ENCODE assay signal across 1 cellular context in the genomic region with DNA sequence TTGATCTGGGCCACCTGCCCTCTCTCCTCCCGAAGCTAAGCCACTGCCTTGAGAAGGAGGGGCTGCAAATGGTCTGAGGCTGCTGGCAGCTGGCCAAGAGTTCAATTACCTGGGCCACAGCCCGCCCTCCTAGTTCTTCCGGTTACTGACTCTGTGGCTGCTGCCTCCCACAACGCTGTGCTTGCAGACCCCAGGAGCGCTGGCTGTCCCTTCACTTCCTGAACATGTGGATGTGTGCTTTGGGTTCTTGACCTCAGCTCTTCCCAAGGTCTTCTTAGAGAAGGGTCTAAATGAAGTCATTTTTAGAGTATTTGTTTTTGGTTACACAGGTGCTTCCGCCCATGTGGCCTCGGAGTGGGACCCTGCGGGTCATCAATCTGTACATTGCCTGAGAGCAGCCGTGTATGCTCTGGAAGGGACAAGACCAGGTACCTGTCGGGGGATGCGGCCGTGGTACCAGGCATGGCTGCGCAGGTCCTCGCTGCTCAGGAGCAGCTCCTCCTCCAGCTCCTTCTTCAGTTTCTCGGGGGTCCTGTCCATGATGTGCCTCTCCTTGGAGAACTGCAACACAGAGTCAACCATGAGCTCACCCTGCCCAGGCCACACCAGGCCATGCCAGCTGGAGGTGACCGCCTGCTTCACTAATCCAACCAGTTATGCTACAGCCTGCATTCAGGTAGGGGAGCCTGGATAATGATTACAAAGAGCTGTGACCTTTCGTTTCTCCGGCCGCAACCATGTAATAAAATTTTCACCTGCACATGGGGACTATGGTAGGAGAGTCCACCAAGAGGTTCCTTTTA.
A peak's percentile ranks its signal among the peaks of the same experiment; 100 is the strongest.
TF ChIP-seq lines count a peak whose summit lies in the region.

No MANE protein-coding gene starts in this region.

TF ChIP-seq in HepG2, 621 proteins besides CTCF, POLR2A, EP300 and RAD21 (continued from another document and continues in another):
- TF ChIP-seq, protein P1, sequence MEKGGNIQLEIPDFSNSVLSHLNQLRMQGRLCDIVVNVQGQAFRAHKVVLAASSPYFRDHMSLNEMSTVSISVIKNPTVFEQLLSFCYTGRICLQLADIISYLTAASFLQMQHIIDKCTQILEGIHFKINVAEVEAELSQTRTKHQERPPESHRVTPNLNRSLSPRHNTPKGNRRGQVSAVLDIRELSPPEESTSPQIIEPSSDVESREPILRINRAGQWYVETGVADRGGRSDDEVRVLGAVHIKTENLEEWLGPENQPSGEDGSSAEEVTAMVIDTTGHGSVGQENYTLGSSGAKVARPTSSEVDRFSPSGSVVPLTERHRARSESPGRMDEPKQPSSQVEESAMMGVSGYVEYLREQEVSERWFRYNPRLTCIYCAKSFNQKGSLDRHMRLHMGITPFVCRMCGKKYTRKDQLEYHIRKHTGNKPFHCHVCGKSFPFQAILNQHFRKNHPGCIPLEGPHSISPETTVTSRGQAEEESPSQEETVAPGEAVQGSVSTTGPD (CRISPR knock-in tag; IDR thresholded peaks at IDR 0.05), result no peak
- TF ChIP-seq, protein P2, sequence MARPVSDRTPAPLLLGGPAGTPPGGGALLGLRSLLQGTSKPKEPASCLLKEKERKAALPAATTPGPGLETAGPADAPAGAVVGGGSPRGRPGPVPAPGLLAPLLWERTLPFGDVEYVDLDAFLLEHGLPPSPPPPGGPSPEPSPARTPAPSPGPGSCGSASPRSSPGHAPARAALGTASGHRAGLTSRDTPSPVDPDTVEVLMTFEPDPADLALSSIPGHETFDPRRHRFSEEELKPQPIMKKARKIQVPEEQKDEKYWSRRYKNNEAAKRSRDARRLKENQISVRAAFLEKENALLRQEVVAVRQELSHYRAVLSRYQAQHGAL (CRISPR knock-in tag; IDR thresholded peaks at IDR 0.05; ENCODE audit: not compliant biosample characterization), result no peak
- peak; percentile 57; the same call in 1 of the 2 replicates for TF ChIP-seq ZNF558 (CRISPR knock-in tag; IDR thresholded peaks at IDR 0.05; ENCODE audit: borderline replicate concordance)
- no peak for TF ChIP-seq MEIS2 (CRISPR knock-in tag; IDR thresholded peaks at IDR 0.05)
- peak; percentile 50; the same call in 1 of the 2 replicates for TF ChIP-seq ZNF441 (CRISPR knock-in tag; IDR thresholded peaks at IDR 0.05; ENCODE audit: borderline replicate concordance)
- no peak; the same call in 1 of the 2 replicates for TF ChIP-seq ZNF598 (CRISPR knock-in tag; IDR thresholded peaks at IDR 0.05; ENCODE audit: borderline replicate concordance)
- peak; percentile 31; the same call in 1 of the 2 replicates for TF ChIP-seq CEBPG (CRISPR knock-in tag; IDR thresholded peaks at IDR 0.05)
- TF ChIP-seq, protein P3, sequence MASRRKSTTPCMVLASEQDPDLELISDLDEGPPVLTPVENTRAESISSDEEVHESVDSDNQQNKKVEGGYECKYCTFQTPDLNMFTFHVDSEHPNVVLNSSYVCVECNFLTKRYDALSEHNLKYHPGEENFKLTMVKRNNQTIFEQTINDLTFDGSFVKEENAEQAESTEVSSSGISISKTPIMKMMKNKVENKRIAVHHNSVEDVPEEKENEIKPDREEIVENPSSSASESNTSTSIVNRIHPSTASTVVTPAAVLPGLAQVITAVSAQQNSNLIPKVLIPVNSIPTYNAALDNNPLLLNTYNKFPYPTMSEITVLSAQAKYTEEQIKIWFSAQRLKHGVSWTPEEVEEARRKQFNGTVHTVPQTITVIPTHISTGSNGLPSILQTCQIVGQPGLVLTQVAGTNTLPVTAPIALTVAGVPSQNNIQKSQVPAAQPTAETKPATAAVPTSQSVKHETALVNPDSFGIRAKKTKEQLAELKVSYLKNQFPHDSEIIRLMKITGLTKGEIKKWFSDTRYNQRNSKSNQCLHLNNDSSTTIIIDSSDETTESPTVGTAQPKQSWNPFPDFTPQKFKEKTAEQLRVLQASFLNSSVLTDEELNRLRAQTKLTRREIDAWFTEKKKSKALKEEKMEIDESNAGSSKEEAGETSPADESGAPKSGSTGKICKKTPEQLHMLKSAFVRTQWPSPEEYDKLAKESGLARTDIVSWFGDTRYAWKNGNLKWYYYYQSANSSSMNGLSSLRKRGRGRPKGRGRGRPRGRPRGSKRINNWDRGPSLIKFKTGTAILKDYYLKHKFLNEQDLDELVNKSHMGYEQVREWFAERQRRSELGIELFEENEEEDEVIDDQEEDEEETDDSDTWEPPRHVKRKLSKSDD (CRISPR knock-in tag; IDR thresholded peaks at IDR 0.05; ENCODE audit: low read depth), result 0 out of 2 replicates have a peak, but pooled peaks have one; percentile 15
- TF ChIP-seq ZBTB20 (CRISPR knock-in tag; IDR thresholded peaks at IDR 0.05; ENCODE audit: borderline replicate concordance, low read depth), result peak; percentile 74; the same call in 1 of the 2 replicates
- no peak for TF ChIP-seq ZNF496 (CRISPR knock-in tag; IDR thresholded peaks at IDR 0.05; ENCODE audit: insufficient replicate concordance)
- no peak; the same call in 1 of the 2 replicates for TF ChIP-seq ERF (CRISPR knock-in tag; IDR thresholded peaks at IDR 0.05)
- peak; percentile 94 for TF ChIP-seq RXRA (CRISPR knock-in tag; IDR thresholded peaks at IDR 0.05)
- TF ChIP-seq, protein P4, sequence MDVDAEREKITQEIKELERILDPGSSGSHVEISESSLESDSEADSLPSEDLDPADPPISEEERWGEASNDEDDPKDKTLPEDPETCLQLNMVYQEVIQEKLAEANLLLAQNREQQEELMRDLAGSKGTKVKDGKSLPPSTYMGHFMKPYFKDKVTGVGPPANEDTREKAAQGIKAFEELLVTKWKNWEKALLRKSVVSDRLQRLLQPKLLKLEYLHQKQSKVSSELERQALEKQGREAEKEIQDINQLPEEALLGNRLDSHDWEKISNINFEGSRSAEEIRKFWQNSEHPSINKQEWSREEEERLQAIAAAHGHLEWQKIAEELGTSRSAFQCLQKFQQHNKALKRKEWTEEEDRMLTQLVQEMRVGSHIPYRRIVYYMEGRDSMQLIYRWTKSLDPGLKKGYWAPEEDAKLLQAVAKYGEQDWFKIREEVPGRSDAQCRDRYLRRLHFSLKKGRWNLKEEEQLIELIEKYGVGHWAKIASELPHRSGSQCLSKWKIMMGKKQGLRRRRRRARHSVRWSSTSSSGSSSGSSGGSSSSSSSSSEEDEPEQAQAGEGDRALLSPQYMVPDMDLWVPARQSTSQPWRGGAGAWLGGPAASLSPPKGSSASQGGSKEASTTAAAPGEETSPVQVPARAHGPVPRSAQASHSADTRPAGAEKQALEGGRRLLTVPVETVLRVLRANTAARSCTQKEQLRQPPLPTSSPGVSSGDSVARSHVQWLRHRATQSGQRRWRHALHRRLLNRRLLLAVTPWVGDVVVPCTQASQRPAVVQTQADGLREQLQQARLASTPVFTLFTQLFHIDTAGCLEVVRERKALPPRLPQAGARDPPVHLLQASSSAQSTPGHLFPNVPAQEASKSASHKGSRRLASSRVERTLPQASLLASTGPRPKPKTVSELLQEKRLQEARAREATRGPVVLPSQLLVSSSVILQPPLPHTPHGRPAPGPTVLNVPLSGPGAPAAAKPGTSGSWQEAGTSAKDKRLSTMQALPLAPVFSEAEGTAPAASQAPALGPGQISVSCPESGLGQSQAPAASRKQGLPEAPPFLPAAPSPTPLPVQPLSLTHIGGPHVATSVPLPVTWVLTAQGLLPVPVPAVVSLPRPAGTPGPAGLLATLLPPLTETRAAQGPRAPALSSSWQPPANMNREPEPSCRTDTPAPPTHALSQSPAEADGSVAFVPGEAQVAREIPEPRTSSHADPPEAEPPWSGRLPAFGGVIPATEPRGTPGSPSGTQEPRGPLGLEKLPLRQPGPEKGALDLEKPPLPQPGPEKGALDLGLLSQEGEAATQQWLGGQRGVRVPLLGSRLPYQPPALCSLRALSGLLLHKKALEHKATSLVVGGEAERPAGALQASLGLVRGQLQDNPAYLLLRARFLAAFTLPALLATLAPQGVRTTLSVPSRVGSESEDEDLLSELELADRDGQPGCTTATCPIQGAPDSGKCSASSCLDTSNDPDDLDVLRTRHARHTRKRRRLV (CRISPR knock-in tag; IDR thresholded peaks at IDR 0.05), result no peak
- peak; percentile 79; the same call in 1 of the 2 replicates for TF ChIP-seq ZNF383 (CRISPR knock-in tag; IDR thresholded peaks at IDR 0.05; ENCODE audit: borderline replicate concordance)
- TF ChIP-seq, protein P5, sequence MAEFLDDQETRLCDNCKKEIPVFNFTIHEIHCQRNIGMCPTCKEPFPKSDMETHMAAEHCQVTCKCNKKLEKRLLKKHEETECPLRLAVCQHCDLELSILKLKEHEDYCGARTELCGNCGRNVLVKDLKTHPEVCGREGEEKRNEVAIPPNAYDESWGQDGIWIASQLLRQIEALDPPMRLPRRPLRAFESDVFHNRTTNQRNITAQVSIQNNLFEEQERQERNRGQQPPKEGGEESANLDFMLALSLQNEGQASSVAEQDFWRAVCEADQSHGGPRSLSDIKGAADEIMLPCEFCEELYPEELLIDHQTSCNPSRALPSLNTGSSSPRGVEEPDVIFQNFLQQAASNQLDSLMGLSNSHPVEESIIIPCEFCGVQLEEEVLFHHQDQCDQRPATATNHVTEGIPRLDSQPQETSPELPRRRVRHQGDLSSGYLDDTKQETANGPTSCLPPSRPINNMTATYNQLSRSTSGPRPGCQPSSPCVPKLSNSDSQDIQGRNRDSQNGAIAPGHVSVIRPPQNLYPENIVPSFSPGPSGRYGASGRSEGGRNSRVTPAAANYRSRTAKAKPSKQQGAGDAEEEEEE (CRISPR knock-in tag; IDR thresholded peaks at IDR 0.05; ENCODE audit: borderline replicate concordance), result no peak
- TF ChIP-seq, protein P6, sequence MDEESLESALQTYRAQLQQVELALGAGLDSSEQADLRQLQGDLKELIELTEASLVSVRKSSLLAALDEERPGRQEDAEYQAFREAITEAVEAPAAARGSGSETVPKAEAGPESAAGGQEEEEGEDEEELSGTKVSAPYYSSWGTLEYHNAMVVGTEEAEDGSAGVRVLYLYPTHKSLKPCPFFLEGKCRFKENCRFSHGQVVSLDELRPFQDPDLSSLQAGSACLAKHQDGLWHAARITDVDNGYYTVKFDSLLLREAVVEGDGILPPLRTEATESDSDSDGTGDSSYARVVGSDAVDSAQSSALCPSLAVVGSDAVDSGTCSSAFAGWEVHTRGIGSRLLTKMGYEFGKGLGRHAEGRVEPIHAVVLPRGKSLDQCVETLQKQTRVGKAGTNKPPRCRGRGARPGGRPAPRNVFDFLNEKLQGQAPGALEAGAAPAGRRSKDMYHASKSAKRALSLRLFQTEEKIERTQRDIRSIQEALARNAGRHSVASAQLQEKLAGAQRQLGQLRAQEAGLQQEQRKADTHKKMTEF (CRISPR knock-in tag; IDR thresholded peaks at IDR 0.05), result peak; percentile 79
- TF ChIP-seq ZNF274 (CRISPR knock-in tag; IDR thresholded peaks at IDR 0.05), result 0 out of 2 replicates have a peak, but pooled peaks have one; percentile 43
- TF ChIP-seq ZNF367 (CRISPR knock-in tag; IDR thresholded peaks at IDR 0.05; ENCODE audit: borderline replicate concordance), result no peak
- TF ChIP-seq, protein P7, sequence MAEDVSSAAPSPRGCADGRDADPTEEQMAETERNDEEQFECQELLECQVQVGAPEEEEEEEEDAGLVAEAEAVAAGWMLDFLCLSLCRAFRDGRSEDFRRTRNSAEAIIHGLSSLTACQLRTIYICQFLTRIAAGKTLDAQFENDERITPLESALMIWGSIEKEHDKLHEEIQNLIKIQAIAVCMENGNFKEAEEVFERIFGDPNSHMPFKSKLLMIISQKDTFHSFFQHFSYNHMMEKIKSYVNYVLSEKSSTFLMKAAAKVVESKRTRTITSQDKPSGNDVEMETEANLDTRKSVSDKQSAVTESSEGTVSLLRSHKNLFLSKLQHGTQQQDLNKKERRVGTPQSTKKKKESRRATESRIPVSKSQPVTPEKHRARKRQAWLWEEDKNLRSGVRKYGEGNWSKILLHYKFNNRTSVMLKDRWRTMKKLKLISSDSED (CRISPR knock-in tag; IDR thresholded peaks at IDR 0.05), result no peak
- no peak for TF ChIP-seq ZNF652 (CRISPR knock-in tag; IDR thresholded peaks at IDR 0.05; ENCODE audit: borderline replicate concordance, low read depth)
- TF ChIP-seq MEF2D (CRISPR knock-in tag; IDR thresholded peaks at IDR 0.05), result peak; percentile 96
- TF ChIP-seq RBAK (CRISPR knock-in tag; IDR thresholded peaks at IDR 0.05), result peak; percentile 46; the same call in 1 of the 2 replicates
- TF ChIP-seq, protein P8, sequence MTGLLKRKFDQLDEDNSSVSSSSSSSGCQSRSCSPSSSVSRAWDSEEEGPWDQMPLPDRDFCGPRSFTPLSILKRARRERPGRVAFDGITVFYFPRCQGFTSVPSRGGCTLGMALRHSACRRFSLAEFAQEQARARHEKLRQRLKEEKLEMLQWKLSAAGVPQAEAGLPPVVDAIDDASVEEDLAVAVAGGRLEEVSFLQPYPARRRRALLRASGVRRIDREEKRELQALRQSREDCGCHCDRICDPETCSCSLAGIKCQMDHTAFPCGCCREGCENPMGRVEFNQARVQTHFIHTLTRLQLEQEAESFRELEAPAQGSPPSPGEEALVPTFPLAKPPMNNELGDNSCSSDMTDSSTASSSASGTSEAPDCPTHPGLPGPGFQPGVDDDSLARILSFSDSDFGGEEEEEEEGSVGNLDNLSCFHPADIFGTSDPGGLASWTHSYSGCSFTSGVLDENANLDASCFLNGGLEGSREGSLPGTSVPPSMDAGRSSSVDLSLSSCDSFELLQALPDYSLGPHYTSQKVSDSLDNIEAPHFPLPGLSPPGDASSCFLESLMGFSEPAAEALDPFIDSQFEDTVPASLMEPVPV (CRISPR knock-in tag; IDR thresholded peaks at IDR 0.05), result peak; percentile 51; the same call in 1 of the 2 replicates
- TF ChIP-seq, protein P9, sequence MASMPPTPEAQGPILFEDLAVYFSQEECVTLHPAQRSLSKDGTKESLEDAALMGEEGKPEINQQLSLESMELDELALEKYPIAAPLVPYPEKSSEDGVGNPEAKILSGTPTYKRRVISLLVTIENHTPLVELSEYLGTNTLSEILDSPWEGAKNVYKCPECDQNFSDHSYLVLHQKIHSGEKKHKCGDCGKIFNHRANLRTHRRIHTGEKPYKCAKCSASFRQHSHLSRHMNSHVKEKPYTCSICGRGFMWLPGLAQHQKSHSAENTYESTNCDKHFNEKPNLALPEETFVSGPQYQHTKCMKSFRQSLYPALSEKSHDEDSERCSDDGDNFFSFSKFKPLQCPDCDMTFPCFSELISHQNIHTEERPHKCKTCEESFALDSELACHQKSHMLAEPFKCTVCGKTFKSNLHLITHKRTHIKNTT (CRISPR knock-in tag; IDR thresholded peaks at IDR 0.05), result no peak
- TF ChIP-seq, protein P10, sequence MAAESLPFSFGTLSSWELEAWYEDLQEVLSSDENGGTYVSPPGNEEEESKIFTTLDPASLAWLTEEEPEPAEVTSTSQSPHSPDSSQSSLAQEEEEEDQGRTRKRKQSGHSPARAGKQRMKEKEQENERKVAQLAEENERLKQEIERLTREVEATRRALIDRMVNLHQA (CRISPR knock-in tag; IDR thresholded peaks at IDR 0.05), result no peak
- TF ChIP-seq ZNF605 (CRISPR knock-in tag; IDR thresholded peaks at IDR 0.05), result peak; percentile 73
- no peak; the same call in 1 of the 2 replicates for TF ChIP-seq HOXD1 (CRISPR knock-in tag; IDR thresholded peaks at IDR 0.05)
- TF ChIP-seq TAF1 (CRISPR knock-in tag; IDR thresholded peaks at IDR 0.05), result peak; percentile 88
- TF ChIP-seq ZNF253 (CRISPR knock-in tag; IDR thresholded peaks at IDR 0.05; ENCODE audit: borderline replicate concordance), result no peak
- TF ChIP-seq ZNF451 (CRISPR knock-in tag; IDR thresholded peaks at IDR 0.05), result no peak
- TF ChIP-seq ZNF317 (CRISPR knock-in tag; IDR thresholded peaks at IDR 0.05), result 0 out of 2 replicates have a peak, but pooled peaks have one; percentile 22
- no peak; the same call in 1 of the 2 replicates for TF ChIP-seq DNMT3B (CRISPR knock-in tag; conservative IDR thresholded peaks at IDR 0.05)
- TF ChIP-seq SP1 (IDR thresholded peaks at IDR 0.05), result no peak
- peak; percentile 19; the same call in 1 of the 2 replicates for TF ChIP-seq SP1 (CRISPR knock-in tag; IDR thresholded peaks at IDR 0.05)
- peak; percentile 49; the same call in 1 of the 2 replicates for TF ChIP-seq SMAD3 (CRISPR knock-in tag; IDR thresholded peaks at IDR 0.05)
- TF ChIP-seq ZFP36L1 (CRISPR knock-in tag; IDR thresholded peaks at IDR 0.05), result 0 out of 2 replicates have a peak, but pooled peaks have one; percentile 51
- TF ChIP-seq YY1 (IDR thresholded peaks at IDR 0.05; ENCODE audit: insufficient read depth, insufficient replicate concordance, low read depth, low read length), result peak; percentile 11
- no peak for TF ChIP-seq SYNCRIP (IDR thresholded peaks at IDR 0.05; ENCODE audit: insufficient read depth, low read depth, low read length)
- TF ChIP-seq WIZ (CRISPR knock-in tag; IDR thresholded peaks at IDR 0.05), result no peak
